In the genomic region with DNA sequence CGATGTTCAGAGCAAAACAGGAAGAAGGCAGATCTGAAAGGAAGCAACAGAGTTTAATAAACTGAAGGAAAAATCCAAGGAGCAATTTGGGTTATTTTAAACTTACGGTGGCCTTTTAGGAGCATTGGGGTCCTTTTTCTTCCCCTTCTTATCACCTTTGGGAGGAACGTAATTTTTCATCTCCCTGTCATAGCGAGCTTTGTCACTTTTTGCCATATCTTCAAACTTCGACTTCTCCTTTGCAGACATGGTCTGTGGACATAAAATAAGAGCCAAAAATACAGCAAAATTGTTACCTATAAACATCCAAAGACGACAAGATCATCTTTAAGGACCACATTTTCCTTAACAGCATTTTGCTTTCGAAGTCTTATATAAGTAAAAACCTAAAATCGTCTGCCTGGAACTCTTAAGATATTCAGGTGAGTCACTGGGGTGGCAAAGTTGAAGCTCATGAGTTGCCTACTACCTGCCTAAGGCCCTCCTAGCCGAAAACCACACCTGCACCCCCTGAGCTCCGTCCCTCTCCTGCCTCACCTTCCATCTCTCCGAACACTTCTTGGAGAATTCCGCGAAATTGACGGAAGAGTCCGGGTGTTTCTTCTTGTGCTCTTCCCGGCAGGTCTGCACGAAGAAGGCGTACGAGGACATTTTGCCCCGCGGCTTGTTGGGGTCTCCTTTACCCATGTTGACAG, we compare ENCODE assay signal across 7 cellular contexts. TPM values are rescaled to one million over a fixed set of nuclear protein-coding genes. Genes with fewer than 3 reads are reported as not detected.
DNase-seq lines count a peak whose midpoint lies in the region; ATAC-seq and TF ChIP-seq lines count a peak whose summit lies in the region.

No MANE protein-coding gene starts in this region.

- peak overlapping the region; percentile 88 for H3K4me3 ChIP-seq in HAP-1
- H3K4me3 ChIP-seq in SJSA1, result peak overlapping the region; percentile 78
- peak overlapping the region; percentile 91 for H3K4me3 ChIP-seq in colonic mucosa
- H3K4me3 ChIP-seq in muscle layer of duodenum (ENCODE audit: low read depth in 1 of 2, low read length in 2 of 2), result peak overlapping the region; percentile 93 to 99
- peak overlapping the region; percentile 90 to 98 for H3K4me3 ChIP-seq in vagina

- H3K9me3 ChIP-seq in HAP-1 (no peaks in the 10 kb centered on the region), SJSA1 (replicated peaks) (no peaks in the 10 kb centered on the region), colonic mucosa (no peaks in the 10 kb centered on the region), muscle layer of duodenum (ENCODE audit: control insufficient read depth in 1 of 2, low read length in 2 of 2) (no peaks in the 10 kb centered on the region), vagina (no peaks in the 10 kb centered on the region)

- H3K4me1 ChIP-seq in HAP-1 (peaks cover 24% of the 10 kb centered on the region), SJSA1 (replicated peaks) (peaks cover 30% of the 10 kb centered on the region), colonic mucosa (no peaks in the 10 kb centered on the region), muscle layer of duodenum (ENCODE audit: control insufficient read depth in 1 of 2, insufficient read depth in 2 of 2, low read length in 2 of 2) (peaks cover 10 to 21% of the 10 kb centered on the region in 2 donors), vagina (peaks cover 17% of the 10 kb centered on the region)

- intact Hi-C loops in colonic mucosa (cut with DNase I), result loop anchor here (5.0 kb wide), 1 partner anchor 39 kb away; a partner anchor contains a TSS
- intact Hi-C loops in vagina (cut with DNase I), result no loop called here

- in situ Hi-C loops in HAP-1 (cut with MboI; ENCODE audit: low sequenced_read_pairs), result loop anchor here (5.0 kb wide), 1 partner anchor 39 kb away; a partner anchor contains a TSS

- peak overlapping the region; percentile 95 to 97 for H3K9ac ChIP-seq in colonic mucosa (ENCODE audit: low read depth in 2 of 2, low read length in 2 of 2)

- TF ChIP-seq CTCF in colonic mucosa (IDR thresholded peaks at IDR 0.05) (no peak), vagina (IDR thresholded peaks at IDR 0.05) (no peak)

- H3K27me3 ChIP-seq in HAP-1 (ENCODE audit: low read depth) (no peaks in the 10 kb centered on the region), SJSA1 (replicated peaks) (no peaks in the 10 kb centered on the region), colonic mucosa (no peaks in the 10 kb centered on the region), muscle layer of duodenum (ENCODE audit: low read depth, low read length) (no peaks in the 10 kb centered on the region), vagina (no peaks in the 10 kb centered on the region)

- DNase-seq in HAP-1 (ENCODE audit: low spot score in 2 of 2) (no peak), SJSA1 (ENCODE audit: low read depth in 1 of 2, low spot score in 2 of 2) (peak in 1 of 2 experiments; percentile 51), colonic mucosa (no peak), vagina (ENCODE audit: extremely low spot score in 2 of 2) (no peak), mucosa of gallbladder (ENCODE audit: low spot score) (no peak)

- no peak for ATAC-seq in GM21423 (IDR thresholded peaks at IDR 0.05; ENCODE audit: unreplicated experiment)

- no peak for TF ChIP-seq POLR2A in vagina (IDR thresholded peaks at IDR 0.05)

- peaks cover 56% of the 10 kb centered on the region for H3K36me3 ChIP-seq in HAP-1 (replicated peaks)
- peaks cover 57% of the 10 kb centered on the region for H3K36me3 ChIP-seq in SJSA1
- no peaks in the 10 kb centered on the region for H3K36me3 ChIP-seq in colonic mucosa
- peaks cover 16 to 21% of the 10 kb centered on the region in 2 donors for H3K36me3 ChIP-seq in muscle layer of duodenum (ENCODE audit: control insufficient read depth in 1 of 2, insufficient read depth in 2 of 2, low read length in 2 of 2)
- H3K36me3 ChIP-seq in vagina, result peaks cover 0 to 20% of the 10 kb centered on the region in 2 donors

- H3K27ac ChIP-seq in SJSA1 (peak overlapping the region; percentile 98), colonic mucosa (peak overlapping the region; percentile 100), muscle layer of duodenum (ENCODE audit: low read length) (peak overlapping the region; percentile 95), vagina (peak overlapping the region; percentile 100)

RNA-seq across cellular contexts. Expression of a gene that starts 1.0 kb away (rescaled TPM):
- total RNA-seq in SJSA1 (2014; rRNA removed; shearing (Covaris generic)), result 412 and 500 TPM in 2 replicates
- total RNA-seq in colonic mucosa (100 to 1,000 TPM in 1 of 2 donors, 10 to 100 TPM in 1; 94.3 to 246 TPM), vagina (56.7 TPM), mucosa of gallbladder (39.1 TPM)

RNA-seq across cellular contexts. Expression of a gene that starts 37.6 kb away (rescaled TPM):
- total RNA-seq in SJSA1 (2014; rRNA removed; shearing (Covaris generic)), result 39.0 and 61.7 TPM in 2 replicates
- total RNA-seq in colonic mucosa (10 to 100 TPM; 18.8 to 20.0 TPM), vagina (13.0 TPM), mucosa of gallbladder (16.4 TPM)
